17 cellular contexts compared by ENCODE assay signal in genomic region chr11:62816567-62816966, GRCh38. TPM values are rescaled to one million over a fixed set of nuclear protein-coding genes. Genes with fewer than 3 reads are reported as not detected.
"Had no signal": no experiment of that assay in that cellular context is flagged by ENCODE, and none has a peak within 500 bp of the region (broad histone marks: within the 10 kb centered on the region; RNA-seq: fewer than 3 reads in every experiment).

No MANE protein-coding gene starts in this region.

- H3K9me3 Mint-ChIP-seq: activated B cell treated with CpG ODN at 0.5 μM for 24 hours; stimulated activated effector memory CD8-positive, alpha-beta T cell treated with anti-CD3 and anti-CD28 coated beads, Interleukin-12 subunit alpha, Interleukin-12 subunit beta, amount 100 ng/mL, for 72 hours had no signal

- H3K27ac Mint-ChIP-seq: activated B cell treated with CpG ODN at 0.5 μM for 24 hours; stimulated activated effector memory CD8-positive, alpha-beta T cell treated with anti-CD3 and anti-CD28 coated beads, Interleukin-12 subunit alpha, Interleukin-12 subunit beta, amount 100 ng/mL, for 72 hours; T-helper 17 cell had no signal

- H3K4me3 Mint-ChIP-seq: activated B cell treated with CpG ODN at 0.5 μM for 24 hours; stimulated activated effector memory CD8-positive, alpha-beta T cell treated with anti-CD3 and anti-CD28 coated beads, Interleukin-12 subunit alpha, Interleukin-12 subunit beta, amount 100 ng/mL, for 72 hours; T-helper 17 cell had no signal

- H3K27me3 Mint-ChIP-seq: activated B cell treated with CpG ODN at 0.5 μM for 24 hours, T-helper 17 cell had no signal

- H3K4me1 Mint-ChIP-seq: activated B cell treated with CpG ODN at 0.5 μM for 24 hours had no signal

- DNase-seq: activated B cell treated with CpG ODN at 0.5 μM for 24 hours; activated CD4-positive, alpha-beta T cell treated with anti-CD3 and anti-CD28 coated beads, Interleukin-2, amount 50 U/mL, for 1 hour; activated naive CD4-positive, alpha-beta T cell treated with anti-CD3 and anti-CD28 coated beads, Interleukin-2, amount 50 U/mL, for 16 hours; adrenal gland; caudate nucleus; colonic mucosa; effector CD4-positive, alpha-beta T cell; foreskin melanocyte; head of caudate nucleus; left colon; mesenchymal stem cell; ovary; T-helper 17 cell; tibial artery had no signal

- H3K4me1 ChIP-seq: adrenal gland, colonic mucosa, tibial artery had no signal

- H3K27ac ChIP-seq: adrenal gland, colonic mucosa, ovary, tibial artery had no signal

- H3K36me3 ChIP-seq: ovary had no signal

- H3K4me3 ChIP-seq: adrenal gland, colonic mucosa, ovary, skin epidermis, tibial artery had no signal

- H3K27me3 ChIP-seq: adrenal gland, colonic mucosa, ovary, tibial artery had no signal

- H3K9me3 ChIP-seq: adrenal gland, colonic mucosa, ovary, tibial artery had no signal

RNA-seq across cellular contexts. Expression of gene TEX54, which starts 16.1 kb away (rescaled TPM):
- total RNA-seq: adrenal gland, colonic mucosa, left colon, ovary, T-helper 17 cell had no signal
- polyA plus RNA-seq: neural cell, ovary had no signal
